Comparison of ENCODE assay signal across 1 cellular context in the genomic region with DNA sequence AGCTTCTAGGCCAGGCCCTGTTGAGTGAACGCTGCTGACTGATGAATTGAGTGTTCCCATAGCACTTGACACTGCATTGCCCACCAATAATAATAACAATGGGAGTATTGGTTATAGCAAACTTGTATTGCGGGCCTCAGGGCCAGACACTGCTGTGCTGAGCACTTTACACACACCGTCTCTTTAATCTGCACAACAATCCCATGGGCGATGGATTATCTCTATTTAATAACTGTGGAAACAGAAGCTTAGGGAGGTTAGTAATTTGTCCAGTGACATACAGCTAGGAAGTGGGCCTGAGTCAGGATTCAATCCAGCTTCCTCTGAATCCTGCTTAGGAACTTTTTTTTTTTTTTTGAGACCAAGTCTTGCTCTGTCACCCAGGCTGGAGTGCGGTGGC.
TF ChIP-seq lines count a peak whose summit lies in the region.

No MANE protein-coding gene starts in this region.

TF ChIP-seq in GM23338, 12 proteins besides CTCF, POLR2A, EP300 and RAD21:
- TF ChIP-seq, protein P1, sequence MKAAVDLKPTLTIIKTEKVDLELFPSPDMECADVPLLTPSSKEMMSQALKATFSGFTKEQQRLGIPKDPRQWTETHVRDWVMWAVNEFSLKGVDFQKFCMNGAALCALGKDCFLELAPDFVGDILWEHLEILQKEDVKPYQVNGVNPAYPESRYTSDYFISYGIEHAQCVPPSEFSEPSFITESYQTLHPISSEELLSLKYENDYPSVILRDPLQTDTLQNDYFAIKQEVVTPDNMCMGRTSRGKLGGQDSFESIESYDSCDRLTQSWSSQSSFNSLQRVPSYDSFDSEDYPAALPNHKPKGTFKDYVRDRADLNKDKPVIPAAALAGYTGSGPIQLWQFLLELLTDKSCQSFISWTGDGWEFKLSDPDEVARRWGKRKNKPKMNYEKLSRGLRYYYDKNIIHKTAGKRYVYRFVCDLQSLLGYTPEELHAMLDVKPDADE (IDR thresholded peaks at IDR 0.05): no peak
- TF ChIP-seq POLR2AphosphoS5 (IDR thresholded peaks at IDR 0.05; ENCODE audit: low read depth) (no peak), REST (IDR thresholded peaks at IDR 0.05; ENCODE audit: unreplicated experiment) (no peak), ZNF331 (CRISPR knock-in tag; IDR thresholded peaks at IDR 0.05; ENCODE audit: low read depth) (no peak), ZNF114 (CRISPR knock-in tag; IDR thresholded peaks at IDR 0.05) (no peak), EZH2 (IDR thresholded peaks at IDR 0.05; ENCODE audit: low read depth, unreplicated experiment) (no peak), EZH2phosphoT487 (IDR thresholded peaks at IDR 0.05; ENCODE audit: unreplicated experiment) (no peak), CREB1 (CRISPR knock-in tag; IDR thresholded peaks at IDR 0.05; ENCODE audit: low read depth) (no peak), JUNB (IDR thresholded peaks at IDR 0.05; ENCODE audit: unreplicated experiment) (no peak), STAT1 (IDR thresholded peaks at IDR 0.05; ENCODE audit: unreplicated experiment) (no peak), NANOG (IDR thresholded peaks at IDR 0.05; ENCODE audit: borderline replicate concordance) (no peak)
- TF ChIP-seq, protein P2, sequence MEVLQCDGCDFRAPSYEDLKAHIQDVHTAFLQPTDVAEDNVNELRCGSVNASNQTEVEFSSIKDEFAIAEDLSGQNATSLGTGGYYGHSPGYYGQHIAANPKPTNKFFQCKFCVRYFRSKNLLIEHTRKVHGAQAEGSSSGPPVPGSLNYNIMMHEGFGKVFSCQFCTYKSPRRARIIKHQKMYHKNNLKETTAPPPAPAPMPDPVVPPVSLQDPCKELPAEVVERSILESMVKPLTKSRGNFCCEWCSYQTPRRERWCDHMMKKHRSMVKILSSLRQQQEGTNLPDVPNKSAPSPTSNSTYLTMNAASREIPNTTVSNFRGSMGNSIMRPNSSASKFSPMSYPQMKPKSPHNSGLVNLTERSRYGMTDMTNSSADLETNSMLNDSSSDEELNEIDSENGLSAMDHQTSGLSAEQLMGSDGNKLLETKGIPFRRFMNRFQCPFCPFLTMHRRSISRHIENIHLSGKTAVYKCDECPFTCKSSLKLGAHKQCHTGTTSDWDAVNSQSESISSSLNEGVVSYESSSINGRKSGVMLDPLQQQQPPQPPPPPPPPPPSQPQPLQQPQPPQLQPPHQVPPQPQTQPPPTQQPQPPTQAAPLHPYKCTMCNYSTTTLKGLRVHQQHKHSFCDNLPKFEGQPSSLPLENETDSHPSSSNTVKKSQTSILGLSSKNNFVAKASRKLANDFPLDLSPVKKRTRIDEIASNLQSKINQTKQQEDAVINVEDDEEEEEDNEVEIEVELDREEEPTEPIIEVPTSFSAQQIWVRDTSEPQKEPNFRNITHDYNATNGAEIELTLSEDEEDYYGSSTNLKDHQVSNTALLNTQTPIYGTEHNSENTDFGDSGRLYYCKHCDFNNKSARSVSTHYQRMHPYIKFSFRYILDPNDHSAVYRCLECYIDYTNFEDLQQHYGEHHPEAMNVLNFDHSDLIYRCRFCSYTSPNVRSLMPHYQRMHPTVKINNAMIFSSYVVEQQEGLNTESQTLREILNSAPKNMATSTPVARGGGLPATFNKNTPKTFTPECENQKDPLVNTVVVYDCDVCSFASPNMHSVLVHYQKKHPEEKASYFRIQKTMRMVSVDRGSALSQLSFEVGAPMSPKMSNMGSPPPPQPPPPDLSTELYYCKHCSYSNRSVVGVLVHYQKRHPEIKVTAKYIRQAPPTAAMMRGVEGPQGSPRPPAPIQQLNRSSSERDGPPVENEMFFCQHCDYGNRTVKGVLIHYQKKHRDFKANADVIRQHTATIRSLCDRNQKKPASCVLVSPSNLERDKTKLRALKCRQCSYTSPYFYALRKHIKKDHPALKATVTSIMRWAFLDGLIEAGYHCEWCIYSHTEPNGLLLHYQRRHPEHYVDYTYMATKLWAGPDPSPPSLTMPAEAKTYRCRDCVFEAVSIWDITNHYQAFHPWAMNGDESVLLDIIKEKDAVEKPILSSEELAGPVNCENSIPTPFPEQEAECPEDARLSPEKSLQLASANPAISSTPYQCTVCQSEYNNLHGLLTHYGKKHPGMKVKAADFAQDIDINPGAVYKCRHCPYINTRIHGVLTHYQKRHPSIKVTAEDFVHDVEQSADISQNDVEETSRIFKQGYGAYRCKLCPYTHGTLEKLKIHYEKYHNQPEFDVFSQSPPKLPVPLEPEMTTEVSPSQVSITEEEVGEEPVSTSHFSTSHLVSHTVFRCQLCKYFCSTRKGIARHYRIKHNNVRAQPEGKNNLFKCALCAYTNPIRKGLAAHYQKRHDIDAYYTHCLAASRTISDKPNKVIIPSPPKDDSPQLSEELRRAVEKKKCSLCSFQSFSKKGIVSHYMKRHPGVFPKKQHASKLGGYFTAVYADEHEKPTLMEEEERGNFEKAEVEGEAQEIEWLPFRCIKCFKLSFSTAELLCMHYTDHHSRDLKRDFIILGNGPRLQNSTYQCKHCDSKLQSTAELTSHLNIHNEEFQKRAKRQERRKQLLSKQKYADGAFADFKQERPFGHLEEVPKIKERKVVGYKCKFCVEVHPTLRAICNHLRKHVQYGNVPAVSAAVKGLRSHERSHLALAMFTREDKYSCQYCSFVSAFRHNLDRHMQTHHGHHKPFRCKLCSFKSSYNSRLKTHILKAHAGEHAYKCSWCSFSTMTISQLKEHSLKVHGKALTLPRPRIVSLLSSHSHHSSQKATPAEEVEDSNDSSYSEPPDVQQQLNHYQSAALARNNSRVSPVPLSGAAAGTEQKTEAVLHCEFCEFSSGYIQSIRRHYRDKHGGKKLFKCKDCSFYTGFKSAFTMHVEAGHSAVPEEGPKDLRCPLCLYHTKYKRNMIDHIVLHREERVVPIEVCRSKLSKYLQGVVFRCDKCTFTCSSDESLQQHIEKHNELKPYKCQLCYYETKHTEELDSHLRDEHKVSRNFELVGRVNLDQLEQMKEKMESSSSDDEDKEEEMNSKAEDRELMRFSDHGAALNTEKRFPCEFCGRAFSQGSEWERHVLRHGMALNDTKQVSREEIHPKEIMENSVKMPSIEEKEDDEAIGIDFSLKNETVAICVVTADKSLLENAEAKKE (CRISPR knock-in tag; IDR thresholded peaks at IDR 0.05): no peak
TF ChIP-seq in GM23338: peak in this region for 0.
